ENCODE assay signal across 1 cellular context in the genomic region with DNA sequence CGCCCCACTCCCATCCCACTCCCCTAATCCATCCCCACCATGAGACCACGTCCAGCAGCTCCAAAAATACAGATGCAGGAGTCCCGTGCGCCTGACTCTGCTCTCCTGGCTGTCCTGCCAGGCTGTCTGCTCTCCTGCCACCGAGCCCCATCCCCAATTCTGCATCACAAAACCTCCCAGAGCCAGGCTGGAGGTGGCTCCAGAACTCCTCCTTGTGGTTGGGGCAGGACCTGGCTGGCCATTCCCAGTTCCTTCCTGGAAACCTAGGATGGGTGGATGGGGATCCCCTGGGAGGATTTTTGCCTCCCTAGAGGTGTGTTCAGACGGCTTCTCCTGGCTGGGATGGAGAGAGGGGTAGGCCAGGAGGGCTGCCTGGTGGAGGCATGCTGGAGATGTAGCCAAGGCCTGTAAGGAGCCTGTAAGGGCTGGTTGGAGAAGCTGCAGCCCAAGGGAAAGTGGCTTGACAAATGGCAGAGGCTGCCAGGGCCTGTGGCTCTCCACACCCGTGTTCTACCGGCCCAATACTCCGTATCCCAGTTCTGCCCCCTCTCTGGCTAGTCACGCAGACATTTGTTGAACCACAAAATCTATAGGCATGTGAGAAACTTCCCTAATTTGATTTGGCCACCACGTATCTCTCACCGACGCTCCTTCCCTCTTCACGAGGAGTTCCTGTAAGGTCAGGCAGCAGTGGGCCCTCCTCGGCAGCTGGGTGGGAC.
A peak's percentile ranks its signal among the peaks of the same experiment; 100 is the strongest.
TF ChIP-seq lines count a peak whose summit lies in the region.

No MANE protein-coding gene starts in this region.

TF ChIP-seq in K562, 482 proteins besides CTCF, POLR2A, EP300 and RAD21 (continued from another document):
- TF ChIP-seq, protein P1, sequence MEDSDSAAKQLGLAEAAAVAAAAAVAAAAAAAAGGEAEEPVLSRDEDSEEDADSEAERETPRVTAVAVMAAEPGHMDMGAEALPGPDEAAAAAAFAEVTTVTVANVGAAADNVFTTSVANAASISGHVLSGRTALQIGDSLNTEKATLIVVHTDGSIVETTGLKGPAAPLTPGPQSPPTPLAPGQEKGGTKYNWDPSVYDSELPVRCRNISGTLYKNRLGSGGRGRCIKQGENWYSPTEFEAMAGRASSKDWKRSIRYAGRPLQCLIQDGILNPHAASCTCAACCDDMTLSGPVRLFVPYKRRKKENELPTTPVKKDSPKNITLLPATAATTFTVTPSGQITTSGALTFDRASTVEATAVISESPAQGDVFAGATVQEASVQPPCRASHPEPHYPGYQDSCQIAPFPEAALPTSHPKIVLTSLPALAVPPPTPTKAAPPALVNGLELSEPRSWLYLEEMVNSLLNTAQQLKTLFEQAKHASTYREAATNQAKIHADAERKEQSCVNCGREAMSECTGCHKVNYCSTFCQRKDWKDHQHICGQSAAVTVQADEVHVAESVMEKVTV (CRISPR knock-in tag; IDR thresholded peaks at IDR 0.05): peak; percentile 86
- TF ChIP-seq SMARCA4 (IDR thresholded peaks at IDR 0.05) (0 out of 2 replicates have a peak, but pooled peaks have one; percentile 33), ZNF436 (CRISPR knock-in tag; IDR thresholded peaks at IDR 0.05) (peak; percentile 86), CTBP1 (IDR thresholded peaks at IDR 0.05; ENCODE audit: borderline replicate concordance) (0 out of 2 replicates have a peak, but pooled peaks have one; percentile 37), ARID2 (IDR thresholded peaks at IDR 0.05) (peak; percentile 91), HDAC2 (IDR thresholded peaks at IDR 0.05) (peak; percentile 68), PHF8 (IDR thresholded peaks at IDR 0.05; ENCODE audit: borderline replicate concordance, low read length) (no peak), CREM (IDR thresholded peaks at IDR 0.05; ENCODE audit: low read depth) (0 out of 2 replicates have a peak, but pooled peaks have one; percentile 14), BCOR (IDR thresholded peaks at IDR 0.05) (peak; percentile 79), SMC3 (conservative IDR thresholded peaks at IDR 0.05; ENCODE audit: insufficient read depth, low read depth, low read length) (peak; percentile 50), ZFP36 (IDR thresholded peaks at IDR 0.05; ENCODE audit: low read depth, low read length, partially characterized antibody) (peak; percentile 99), DMBX1 (CRISPR knock-in tag; IDR thresholded peaks at IDR 0.05; ENCODE audit: borderline replicate concordance) (peak; percentile 79), FOXJ2 (tag; IDR thresholded peaks at IDR 0.05) (no peak), RBM15 (IDR thresholded peaks at IDR 0.05; ENCODE audit: insufficient read depth, low read length) (no peak), CBX1 (IDR thresholded peaks at IDR 0.05; ENCODE audit: low read depth) (peak; percentile 66; the same call in 1 of the 2 replicates), MCM5 (IDR thresholded peaks at IDR 0.05; ENCODE audit: low read depth) (no peak)
- TF ChIP-seq, protein P2, sequence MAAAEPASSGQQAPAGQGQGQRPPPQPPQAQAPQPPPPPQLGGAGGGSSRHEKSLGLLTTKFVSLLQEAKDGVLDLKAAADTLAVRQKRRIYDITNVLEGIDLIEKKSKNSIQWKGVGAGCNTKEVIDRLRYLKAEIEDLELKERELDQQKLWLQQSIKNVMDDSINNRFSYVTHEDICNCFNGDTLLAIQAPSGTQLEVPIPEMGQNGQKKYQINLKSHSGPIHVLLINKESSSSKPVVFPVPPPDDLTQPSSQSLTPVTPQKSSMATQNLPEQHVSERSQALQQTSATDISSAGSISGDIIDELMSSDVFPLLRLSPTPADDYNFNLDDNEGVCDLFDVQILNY (CRISPR knock-in tag; IDR thresholded peaks at IDR 0.05): no peak
- TF ChIP-seq, protein P3, sequence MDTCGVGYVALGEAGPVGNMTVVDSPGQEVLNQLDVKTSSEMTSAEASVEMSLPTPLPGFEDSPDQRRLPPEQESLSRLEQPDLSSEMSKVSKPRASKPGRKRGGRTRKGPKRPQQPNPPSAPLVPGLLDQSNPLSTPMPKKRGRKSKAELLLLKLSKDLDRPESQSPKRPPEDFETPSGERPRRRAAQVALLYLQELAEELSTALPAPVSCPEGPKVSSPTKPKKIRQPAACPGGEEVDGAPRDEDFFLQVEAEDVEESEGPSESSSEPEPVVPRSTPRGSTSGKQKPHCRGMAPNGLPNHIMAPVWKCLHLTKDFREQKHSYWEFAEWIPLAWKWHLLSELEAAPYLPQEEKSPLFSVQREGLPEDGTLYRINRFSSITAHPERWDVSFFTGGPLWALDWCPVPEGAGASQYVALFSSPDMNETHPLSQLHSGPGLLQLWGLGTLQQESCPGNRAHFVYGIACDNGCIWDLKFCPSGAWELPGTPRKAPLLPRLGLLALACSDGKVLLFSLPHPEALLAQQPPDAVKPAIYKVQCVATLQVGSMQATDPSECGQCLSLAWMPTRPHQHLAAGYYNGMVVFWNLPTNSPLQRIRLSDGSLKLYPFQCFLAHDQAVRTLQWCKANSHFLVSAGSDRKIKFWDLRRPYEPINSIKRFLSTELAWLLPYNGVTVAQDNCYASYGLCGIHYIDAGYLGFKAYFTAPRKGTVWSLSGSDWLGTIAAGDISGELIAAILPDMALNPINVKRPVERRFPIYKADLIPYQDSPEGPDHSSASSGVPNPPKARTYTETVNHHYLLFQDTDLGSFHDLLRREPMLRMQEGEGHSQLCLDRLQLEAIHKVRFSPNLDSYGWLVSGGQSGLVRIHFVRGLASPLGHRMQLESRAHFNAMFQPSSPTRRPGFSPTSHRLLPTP (IDR thresholded peaks at IDR 0.05; ENCODE audit: borderline replicate concordance, extremely low read depth, insufficient read length): peak; percentile 27
- TF ChIP-seq, protein P4, sequence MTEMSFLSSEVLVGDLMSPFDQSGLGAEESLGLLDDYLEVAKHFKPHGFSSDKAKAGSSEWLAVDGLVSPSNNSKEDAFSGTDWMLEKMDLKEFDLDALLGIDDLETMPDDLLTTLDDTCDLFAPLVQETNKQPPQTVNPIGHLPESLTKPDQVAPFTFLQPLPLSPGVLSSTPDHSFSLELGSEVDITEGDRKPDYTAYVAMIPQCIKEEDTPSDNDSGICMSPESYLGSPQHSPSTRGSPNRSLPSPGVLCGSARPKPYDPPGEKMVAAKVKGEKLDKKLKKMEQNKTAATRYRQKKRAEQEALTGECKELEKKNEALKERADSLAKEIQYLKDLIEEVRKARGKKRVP (CRISPR knock-in tag; IDR thresholded peaks at IDR 0.05): no peak
- TF ChIP-seq, protein P5, sequence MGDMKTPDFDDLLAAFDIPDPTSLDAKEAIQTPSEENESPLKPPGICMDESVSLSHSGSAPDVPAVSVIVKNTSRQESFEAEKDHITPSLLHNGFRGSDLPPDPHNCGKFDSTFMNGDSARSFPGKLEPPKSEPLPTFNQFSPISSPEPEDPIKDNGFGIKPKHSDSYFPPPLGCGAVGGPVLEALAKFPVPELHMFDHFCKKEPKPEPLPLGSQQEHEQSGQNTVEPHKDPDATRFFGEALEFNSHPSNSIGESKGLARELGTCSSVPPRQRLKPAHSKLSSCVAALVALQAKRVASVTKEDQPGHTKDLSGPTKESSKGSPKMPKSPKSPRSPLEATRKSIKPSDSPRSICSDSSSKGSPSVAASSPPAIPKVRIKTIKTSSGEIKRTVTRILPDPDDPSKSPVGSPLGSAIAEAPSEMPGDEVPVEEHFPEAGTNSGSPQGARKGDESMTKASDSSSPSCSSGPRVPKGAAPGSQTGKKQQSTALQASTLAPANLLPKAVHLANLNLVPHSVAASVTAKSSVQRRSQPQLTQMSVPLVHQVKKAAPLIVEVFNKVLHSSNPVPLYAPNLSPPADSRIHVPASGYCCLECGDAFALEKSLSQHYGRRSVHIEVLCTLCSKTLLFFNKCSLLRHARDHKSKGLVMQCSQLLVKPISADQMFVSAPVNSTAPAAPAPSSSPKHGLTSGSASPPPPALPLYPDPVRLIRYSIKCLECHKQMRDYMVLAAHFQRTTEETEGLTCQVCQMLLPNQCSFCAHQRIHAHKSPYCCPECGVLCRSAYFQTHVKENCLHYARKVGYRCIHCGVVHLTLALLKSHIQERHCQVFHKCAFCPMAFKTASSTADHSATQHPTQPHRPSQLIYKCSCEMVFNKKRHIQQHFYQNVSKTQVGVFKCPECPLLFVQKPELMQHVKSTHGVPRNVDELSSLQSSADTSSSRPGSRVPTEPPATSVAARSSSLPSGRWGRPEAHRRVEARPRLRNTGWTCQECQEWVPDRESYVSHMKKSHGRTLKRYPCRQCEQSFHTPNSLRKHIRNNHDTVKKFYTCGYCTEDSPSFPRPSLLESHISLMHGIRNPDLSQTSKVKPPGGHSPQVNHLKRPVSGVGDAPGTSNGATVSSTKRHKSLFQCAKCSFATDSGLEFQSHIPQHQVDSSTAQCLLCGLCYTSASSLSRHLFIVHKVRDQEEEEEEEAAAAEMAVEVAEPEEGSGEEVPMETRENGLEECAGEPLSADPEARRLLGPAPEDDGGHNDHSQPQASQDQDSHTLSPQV (IDR thresholded peaks at IDR 0.05): peak; percentile 51; the same call in 1 of the 2 replicates
- TF ChIP-seq, protein P6, sequence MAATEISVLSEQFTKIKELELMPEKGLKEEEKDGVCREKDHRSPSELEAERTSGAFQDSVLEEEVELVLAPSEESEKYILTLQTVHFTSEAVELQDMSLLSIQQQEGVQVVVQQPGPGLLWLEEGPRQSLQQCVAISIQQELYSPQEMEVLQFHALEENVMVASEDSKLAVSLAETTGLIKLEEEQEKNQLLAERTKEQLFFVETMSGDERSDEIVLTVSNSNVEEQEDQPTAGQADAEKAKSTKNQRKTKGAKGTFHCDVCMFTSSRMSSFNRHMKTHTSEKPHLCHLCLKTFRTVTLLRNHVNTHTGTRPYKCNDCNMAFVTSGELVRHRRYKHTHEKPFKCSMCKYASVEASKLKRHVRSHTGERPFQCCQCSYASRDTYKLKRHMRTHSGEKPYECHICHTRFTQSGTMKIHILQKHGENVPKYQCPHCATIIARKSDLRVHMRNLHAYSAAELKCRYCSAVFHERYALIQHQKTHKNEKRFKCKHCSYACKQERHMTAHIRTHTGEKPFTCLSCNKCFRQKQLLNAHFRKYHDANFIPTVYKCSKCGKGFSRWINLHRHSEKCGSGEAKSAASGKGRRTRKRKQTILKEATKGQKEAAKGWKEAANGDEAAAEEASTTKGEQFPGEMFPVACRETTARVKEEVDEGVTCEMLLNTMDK (IDR thresholded peaks at IDR 0.05; ENCODE audit: borderline replicate concordance, insufficient read depth, low read depth, low read length, poor library complexity, severe bottlenecking): peak; percentile 26
TF ChIP-seq in K562: peak in this region for 29.
